Comparison of ENCODE assay signal across 30 cellular contexts in the genomic region with DNA sequence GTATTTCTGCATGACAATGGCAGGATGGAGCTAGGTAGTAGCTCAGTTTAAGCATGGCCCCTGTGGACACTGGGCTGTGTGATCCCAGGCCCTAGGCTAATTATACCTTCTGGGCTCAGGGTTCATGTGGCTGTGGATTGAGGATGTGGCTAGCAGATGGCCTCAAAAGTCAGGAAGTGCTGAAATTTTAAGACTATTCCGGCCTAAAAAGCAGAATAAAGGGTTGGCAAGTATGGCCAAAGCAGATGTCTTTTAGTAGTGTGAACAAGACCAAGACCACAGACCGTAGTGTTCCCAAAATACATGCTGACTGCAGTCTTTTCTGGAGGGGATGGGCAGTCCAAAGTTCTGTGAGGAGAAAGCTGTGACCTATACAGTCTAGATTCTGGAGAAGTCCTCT.
DNase-seq lines count a peak whose midpoint lies in the region; ATAC-seq and TF ChIP-seq lines count a peak whose summit lies in the region.
"Had no signal": no experiment of that assay in that cellular context is flagged by ENCODE, and none has a peak within 500 bp of the region (broad histone marks: within the 10 kb centered on the region; RNA-seq: fewer than 3 reads in every experiment).

No MANE protein-coding gene starts in this region.

- H3K4me1 ChIP-seq in heart left ventricle (peaks cover 0 to 4% (median 0%) of the 10 kb centered on the region in 12 donors), right atrium auricular region (no peaks in the 10 kb centered on the region), transverse colon (no peaks in the 10 kb centered on the region)
- H3K4me1 ChIP-seq: A549, Peyer's patch, SJCRH30, tibial artery had no signal

- WGBS in heart left ventricle, 4 donors = 56 to 72% (median 63%) methylated on average over 2 of the region's 2 CpGs
- 40 to 80% methylated on average over 1 to 2 of the region's 2 CpGs for WGBS in transverse colon (ENCODE audit: low coverage in 1 of 2), 2 donors

- intact Hi-C loops in heart left ventricle (cut with DNase I) = no loop called here
- intact Hi-C loops in left cardiac atrium (cut with DNase I) = no loop called here
- intact Hi-C loops in transverse colon (cut with DNase I; ENCODE audit: low total_unique reads) = no loop called here

- no peaks in the 10 kb centered on the region for H3K36me3 ChIP-seq in heart left ventricle
- H3K36me3 ChIP-seq in right atrium auricular region = no peaks in the 10 kb centered on the region
- H3K36me3 ChIP-seq in transverse colon = no peaks in the 10 kb centered on the region
- H3K36me3 ChIP-seq: HAP-1, Peyer's patch, SJCRH30, tibial artery had no signal

- H3K27ac ChIP-seq in heart left ventricle (no peak overlapping the region), right atrium auricular region (no peak overlapping the region), transverse colon (no peak overlapping the region)
- H3K27ac ChIP-seq: A549, KMS-11, Peyer's patch, SJCRH30, tibial artery had no signal

- TF ChIP-seq EP300 in transverse colon (IDR thresholded peaks at IDR 0.05; ENCODE audit: low read depth) = no peak

- H3K4me3 ChIP-seq in heart left ventricle (no peak overlapping the region), right atrium auricular region (no peak overlapping the region), transverse colon (no peak overlapping the region)
- H3K4me3 ChIP-seq: A549, coronary artery, HAP-1, Peyer's patch, SJCRH30, tibial artery had no signal

- DNase-seq in heart left ventricle (peak in 1 of 5 donors; percentile 28), right atrium auricular region (ENCODE audit: low spot score) (no peak), SKM-1 treated with dmso at 0.1 percent for 144 hours (lab: John Stamatoyannopoulos, UW; ENCODE audit: unreplicated experiment) (peak; percentile 75), left cardiac atrium (no peak), transverse colon (peak; percentile 7), NCI-H1417 (lab: John Stamatoyannopoulos, UW) (no peak), NCI-H1092 (lab: John Stamatoyannopoulos, UW) (no peak), DMS153 (lab: John Stamatoyannopoulos, UW) (no peak)
- DNase-seq: activated CD4-positive, alpha-beta memory T cell treated with anti-CD3 and anti-CD28 coated beads, Interleukin-2, amount 10 ng/mL, durations not matched to agents 7 days and 5 days; activated CD4-positive, alpha-beta T cell treated with anti-CD3 and anti-CD28 coated beads for 1 hour; activated CD8-positive, alpha-beta memory T cell treated with anti-CD3 and anti-CD28 coated beads, Interleukin-2, amount 50 U/mL, for 48 hours; DMS53; foreskin melanocyte; GF-D8; immature natural killer cell; natural killer cell; NCI-H1694 treated with DMSO at 0.1 percent for 48 hours; NCI-H524 treated with DMSO at 0.1 percent for 48 hours; occipital lobe; Peyer's patch; SJCRH30; stimulated activated CD4-positive, alpha-beta T cell treated with anti-CD3 and anti-CD28 coated beads, Interleukin-2, amount 100 ng/mL, for 24 hours had no signal

- H3K27me3 ChIP-seq in heart left ventricle (peaks cover 0 to 6% (median 0%) of the 10 kb centered on the region in 9 donors), right atrium auricular region (no peaks in the 10 kb centered on the region), transverse colon (no peaks in the 10 kb centered on the region)
- H3K27me3 ChIP-seq: Peyer's patch, tibial artery had no signal

- H3K9me3 ChIP-seq in heart left ventricle = no peaks in the 10 kb centered on the region
- no peaks in the 10 kb centered on the region for H3K9me3 ChIP-seq in right atrium auricular region
- no peaks in the 10 kb centered on the region for H3K9me3 ChIP-seq in transverse colon
- H3K9me3 ChIP-seq: A549, HAP-1, Peyer's patch, SJCRH30, tibial artery had no signal

- in situ Hi-C loops in transverse colon (cut with MboI; ENCODE audit: low pct_ligation_motif_present in 1 of 4, low pct_unique_long_range_greater_than_20kb in 1 of 4, low sequenced_read_pairs in 3 of 4) = no loop called here

- ATAC-seq in heart left ventricle (peak; percentile 54 to 81 (median 68)), left cardiac atrium (peak; percentile 50 to 67)
- ATAC-seq: A549; activated naive CD4-positive, alpha-beta T cell treated with anti-CD3 and anti-CD28 coated beads, Interleukin-2, amount 50 U/mL, for 72 hours; activated T-helper 17 cell treated with anti-CD3 and anti-CD28 coated beads, Interleukin-2, amount 50 U/mL, for 72 hours; esophagus mucosa; natural killer cell had no signal

- TF ChIP-seq POLR2A in heart left ventricle (IDR thresholded peaks at IDR 0.05) = no peak
- TF ChIP-seq POLR2A in transverse colon (IDR thresholded peaks at IDR 0.05) = no peak

- no peak for TF ChIP-seq CTCF in heart left ventricle (IDR thresholded peaks at IDR 0.05)
- no peak for TF ChIP-seq CTCF in right atrium auricular region (IDR thresholded peaks at IDR 0.05)
- no peak for TF ChIP-seq CTCF in transverse colon (IDR thresholded peaks at IDR 0.05)

Comparison
In these comparisons a context has a peak if more than half of its experiments do, and no peak if none do; other contexts are left out.
1. DNase-seq: peak in SKM-1 treated with dmso at 0.1 percent for 144 hours (single experiment) and transverse colon (single experiment); none in right atrium auricular region (single experiment), left cardiac atrium (single experiment), NCI-H1417 (0 of 3), NCI-H1092 (single experiment) and DMS153 (single experiment).